ENCODE assay signal across 25 cellular contexts in the genomic region with DNA sequence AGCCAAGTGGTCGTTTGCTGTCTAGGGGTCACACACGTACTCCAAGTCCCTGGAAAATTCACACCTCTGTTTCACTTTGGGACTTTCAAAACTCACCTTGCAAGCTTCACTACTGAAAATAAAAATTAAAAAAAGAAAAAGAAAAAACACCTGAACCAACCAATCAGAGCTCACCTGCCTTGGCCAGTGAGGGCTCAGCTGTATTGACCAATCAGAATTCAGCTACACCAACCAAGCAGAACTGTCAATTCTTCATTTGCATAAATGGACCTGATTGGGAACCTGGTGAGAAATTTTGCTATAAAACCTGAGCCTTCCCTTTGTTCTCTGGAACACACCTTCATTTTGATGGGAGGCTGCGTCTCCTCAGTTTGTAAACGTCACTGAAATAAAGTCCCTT.
DNase-seq lines count a peak whose midpoint lies in the region; ATAC-seq, FAIRE-seq and TF ChIP-seq lines count a peak whose summit lies in the region.
"Had no signal": no experiment of that assay in that cellular context is flagged by ENCODE, and none has a peak within 500 bp of the region (broad histone marks: within the 10 kb centered on the region; RNA-seq: fewer than 3 reads in every experiment).

No MANE protein-coding gene starts in this region.

- peak; percentile 51; the same call in 2 of the 3 replicates for ATAC-seq in K562
- no peak for ATAC-seq in sciatic nerve
- ATAC-seq: A549, GM12878 had no signal

- H3K4me3 ChIP-seq in K562 (no peak overlapping the region), sigmoid colon (no peak overlapping the region)
- H3K4me3 ChIP-seq: A549; BLaER1 treated with 17β-estradiol and CSF1 and Interleukin-3, amounts not matched to agents 10 nM and 100 nM; GM12878 had no signal

- BruUV-seq in K562 (replicated peaks; lab: Mats Ljungman, UMichigan): no TSS peak

- WGBS in K562 (ENCODE audit: insufficient coverage, low coverage, missing lambda C conversion rate): 9% methylated on average over 4 of the region's 4 CpGs
- 66 to 70% methylated on average over 4 of the region's 4 CpGs for WGBS in sigmoid colon, 2 donors

- no peaks in the 10 kb centered on the region for H3K9me3 ChIP-seq in K562 (replicated peaks; ENCODE audit: control insufficient read depth, insufficient read depth, low read depth, low read length)
- no peaks in the 10 kb centered on the region for H3K9me3 ChIP-seq in sigmoid colon
- H3K9me3 ChIP-seq: A549; BLaER1 treated with 17β-estradiol and CSF1 and Interleukin-3, amounts not matched to agents 10 nM and 100 nM; Caco-2 had no signal

- no peak for FAIRE-seq in K562 (lab: Jason Lieb, UNC)
- FAIRE-seq: A549, D721Med, GM12878, GM12892, GM18507 had no signal

- H3K9me1 ChIP-seq in K562 (ENCODE audit: control insufficient read depth, insufficient read depth, low read length): no peaks in the 10 kb centered on the region

- H2AFZ ChIP-seq in K562 (ENCODE audit: low read depth, low read length): no peak overlapping the region

- H3K4me1 ChIP-seq in K562 (replicated peaks in 1 of 2; ENCODE audit: control insufficient read depth in 2 of 2, insufficient read depth in 2 of 2, low read length in 2 of 2) (no peaks in the 10 kb centered on the region), sigmoid colon (peaks cover 0 to 12% (median 5%) of the 10 kb centered on the region in 4 donors)
- H3K4me1 ChIP-seq: A549, Caco-2 had no signal

- no peak for TF ChIP-seq RAD21 in K562 (CRISPR knock-in tag; conservative IDR thresholded peaks at IDR 0.05 in 1 of 2, IDR thresholded peaks at IDR 0.05 in 1 of 2)

- TF ChIP-seq EP300 in K562 (IDR thresholded peaks at IDR 0.05; ENCODE audit: low read length): no peak
- no peak for TF ChIP-seq EP300 in sigmoid colon (IDR thresholded peaks at IDR 0.05)

- peaks cover 0 to 46% of the 10 kb centered on the region in 2 experiments; a peak in 4 of 5 replicates for H3K27me3 ChIP-seq in K562 (ENCODE audit: control insufficient read depth in 2 of 2, insufficient read depth in 2 of 2, low read length in 2 of 2)
- H3K27me3 ChIP-seq in sigmoid colon: no peaks in the 10 kb centered on the region
- H3K27me3 ChIP-seq: BLaER1 treated with 17β-estradiol and CSF1 and Interleukin-3, amounts not matched to agents 10 nM and 100 nM had no signal

- in situ Hi-C loops in K562 (cut with MboI): no loop called here

- POLR2A ChIA-PET in K562 (lab: Yijun Ruan, JAX): no interaction called here

- peak; percentile 6 for DNase-seq in NAMALWA (ENCODE audit: low spot score)
- DNase-seq in K562 (ENCODE audit: extremely low read depth in 1 of 4, low spot score in 3 of 4): peak in 3 of 4 experiments; percentile 22 to 47 (median 22)
- DNase-seq in sigmoid colon: peak; percentile 17
- DNase-seq in sciatic nerve (ENCODE audit: low spot score): no peak
- DNase-seq in OCI-M2 (lab: John Stamatoyannopoulos, UW; ENCODE audit: unreplicated experiment): no peak
- no peak for DNase-seq in COLO668 (lab: John Stamatoyannopoulos, UW; ENCODE audit: unreplicated experiment)
- DNase-seq: AML-193; Caco-2; Calu3; CD4-positive, alpha-beta T cell; CD8-positive, alpha-beta memory T cell; DMS153; DMS53; DMS79; DND-41; EL; GDM1 had no signal

- H4K20me1 ChIP-seq in K562 (replicated peaks; ENCODE audit: control insufficient read depth, insufficient read depth, low read length): no peaks in the 10 kb centered on the region
- H4K20me1 ChIP-seq: BLaER1 treated with 17β-estradiol and CSF1 and Interleukin-3, amounts not matched to agents 10 nM and 100 nM had no signal

- H3K4me2 ChIP-seq in K562 (ENCODE audit: insufficient read depth, low read length): no peak overlapping the region
- H3K4me2 ChIP-seq: A549; BLaER1 treated with 17β-estradiol and CSF1 and Interleukin-3, amounts not matched to agents 10 nM and 100 nM had no signal

- no peaks in the 10 kb centered on the region for H3K79me2 ChIP-seq in K562 (ENCODE audit: control insufficient read depth, insufficient read depth, low read length)

- H3K36me3 ChIP-seq in K562 (ENCODE audit: control insufficient read depth, insufficient read depth, low read length) (no peaks in the 10 kb centered on the region), sigmoid colon (no peaks in the 10 kb centered on the region)
- H3K36me3 ChIP-seq: BLaER1 treated with 17β-estradiol and CSF1 and Interleukin-3, amounts not matched to agents 10 nM and 100 nM had no signal

- TF ChIP-seq CTCF in 22Rv1 (IDR thresholded peaks at IDR 0.05) (no peak), K562 (IDR thresholded peaks at IDR 0.05 in 2 of 3, conservative IDR thresholded peaks at IDR 0.05 in 1 of 3; ENCODE audit: insufficient read depth in 2 of 3, low read depth in 1 of 3, low read length in 3 of 3) (no peak), sigmoid colon (IDR thresholded peaks at IDR 0.05) (no peak)

- peak overlapping the region; percentile 15; the same call in 1 of the 2 replicates for H3K27ac ChIP-seq in 22Rv1
- no peak overlapping the region for H3K27ac ChIP-seq in K562 (ENCODE audit: extremely low read depth, low read depth, low read length)
- no peak overlapping the region for H3K27ac ChIP-seq in sigmoid colon
- H3K27ac ChIP-seq: A549; BLaER1 treated with 17β-estradiol and CSF1 and Interleukin-3, amounts not matched to agents 10 nM and 100 nM; C4-2B had no signal

- TF ChIP-seq POLR2A in K562 (conservative IDR thresholded peaks at IDR 0.05) (no peak), sigmoid colon (IDR thresholded peaks at IDR 0.05) (no peak)

- intact Hi-C loops in K562 (cut with micrococcal nuclease) (no loop called here), sigmoid colon (cut with DNase I) (no loop called here), sciatic nerve (cut with DNase I) (no loop called here)

- no peak overlapping the region for H3K9ac ChIP-seq in K562 (ENCODE audit: insufficient read depth in 1 of 2, low read depth in 2 of 2, low read length in 2 of 2)
- H3K9ac ChIP-seq: BLaER1 treated with 17β-estradiol and CSF1 and Interleukin-3, amounts not matched to agents 10 nM and 100 nM had no signal

- CTCF ChIA-PET in K562 (lab: Yijun Ruan, JAX; ENCODE audit: low intra/inter-chr PET ratio): no interaction called here

TF ChIP-seq in K562, 482 proteins besides CTCF, POLR2A, EP300 and RAD21:
- TF ChIP-seq TFAP4 (CRISPR knock-in tag; IDR thresholded peaks at IDR 0.05; ENCODE audit: borderline replicate concordance) (no peak), JUN (IDR thresholded peaks at IDR 0.05; ENCODE audit: borderline replicate concordance, low read depth, low read length) (no peak), JUN (CRISPR knock-in tag; IDR thresholded peaks at IDR 0.05; ENCODE audit: borderline replicate concordance) (no peak), NFYB (IDR thresholded peaks at IDR 0.05; ENCODE audit: extremely low read depth, insufficient read length) (peak; percentile 27), PTRF (tag; IDR thresholded peaks at IDR 0.05) (no peak)
- TF ChIP-seq, protein P1, sequence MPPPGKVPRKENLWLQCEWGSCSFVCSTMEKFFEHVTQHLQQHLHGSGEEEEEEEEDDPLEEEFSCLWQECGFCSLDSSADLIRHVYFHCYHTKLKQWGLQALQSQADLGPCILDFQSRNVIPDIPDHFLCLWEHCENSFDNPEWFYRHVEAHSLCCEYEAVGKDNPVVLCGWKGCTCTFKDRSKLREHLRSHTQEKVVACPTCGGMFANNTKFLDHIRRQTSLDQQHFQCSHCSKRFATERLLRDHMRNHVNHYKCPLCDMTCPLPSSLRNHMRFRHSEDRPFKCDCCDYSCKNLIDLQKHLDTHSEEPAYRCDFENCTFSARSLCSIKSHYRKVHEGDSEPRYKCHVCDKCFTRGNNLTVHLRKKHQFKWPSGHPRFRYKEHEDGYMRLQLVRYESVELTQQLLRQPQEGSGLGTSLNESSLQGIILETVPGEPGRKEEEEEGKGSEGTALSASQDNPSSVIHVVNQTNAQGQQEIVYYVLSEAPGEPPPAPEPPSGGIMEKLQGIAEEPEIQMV (tag; conservative IDR thresholded peaks at IDR 0.05; ENCODE audit: low read depth): peak; percentile 74

Comparison
In these comparisons a context has a peak if more than half of its experiments do, and no peak if none do; other contexts are left out.
1. DNase-seq: peak in NAMALWA (single experiment), K562 (3 of 4) and sigmoid colon (single experiment); none in sciatic nerve (single experiment), OCI-M2 (single experiment) and COLO668 (single experiment).